In genomic region chr16:11212819-11213196, GRCh38 we compare ENCODE assay signal across 1 cellular context.
TF ChIP-seq lines count a peak whose summit lies in the region.

No MANE protein-coding gene starts in this region.

TF ChIP-seq in IMR-90, 13 proteins besides CTCF, POLR2A, EP300 and RAD21 (continued from another document):
- TF ChIP-seq MAFK (IDR thresholded peaks at IDR 0.05; ENCODE audit: low read depth, low read length) (no peak), SMC3 (IDR thresholded peaks at IDR 0.05; ENCODE audit: low read depth, low read length) (no peak), BHLHE40 (IDR thresholded peaks at IDR 0.05; ENCODE audit: low read depth, low read length) (no peak), RFX5 (IDR thresholded peaks at IDR 0.05; ENCODE audit: low read depth, low read length) (no peak), MAZ (IDR thresholded peaks at IDR 0.05; ENCODE audit: borderline replicate concordance, low read depth, low read length) (no peak), ELK1 (IDR thresholded peaks at IDR 0.05; ENCODE audit: borderline replicate concordance, low read depth, low read length) (no peak), CHD1 (IDR thresholded peaks at IDR 0.05; ENCODE audit: low read depth, low read length) (no peak), NFE2L2 (IDR thresholded peaks at IDR 0.05; ENCODE audit: low read depth, low read length) (no peak)
TF ChIP-seq in IMR-90: peak in this region for 0.
